24 cellular contexts compared by ENCODE assay signal in genomic region chr2:127759931-127760330, GRCh38.
"Had no signal": no experiment of that assay in that cellular context is flagged by ENCODE, and none has a peak within 500 bp of the region (broad histone marks: within the 10 kb centered on the region; RNA-seq: fewer than 3 reads in every experiment).

No MANE protein-coding gene starts in this region.

- H3K9me3 ChIP-seq: ascending aorta had no signal

- H3K27ac Mint-ChIP-seq: activated CD4-positive, alpha-beta memory T cell treated with anti-CD3 and anti-CD28 coated beads, Interleukin-2, amount 10 ng/mL, durations not matched to agents 7 days and 5 days; activated naive CD4-positive, alpha-beta T cell treated with anti-CD3 and anti-CD28 coated beads, Interleukin-2, amount 10 ng/mL, durations not matched to agents 7 days and 5 days; activated T-helper 17 cell treated with anti-CD3 and anti-CD28 coated beads, Interleukin-2, amount 50 U/mL, for 72 hours had no signal

- H3K27me3 Mint-ChIP-seq: activated CD4-positive, alpha-beta memory T cell treated with anti-CD3 and anti-CD28 coated beads, Interleukin-2, amount 10 ng/mL, durations not matched to agents 7 days and 5 days; activated naive CD4-positive, alpha-beta T cell treated with anti-CD3 and anti-CD28 coated beads, Interleukin-2, amount 10 ng/mL, durations not matched to agents 7 days and 5 days; activated T-helper 17 cell treated with anti-CD3 and anti-CD28 coated beads, Interleukin-2, amount 50 U/mL, for 72 hours; brain; central memory CD8-positive, alpha-beta T cell; T-cell had no signal

- DNase-seq: activated CD4-positive, alpha-beta memory T cell treated with anti-CD3 and anti-CD28 coated beads, Interleukin-2, amount 10 ng/mL, durations not matched to agents 7 days and 5 days; activated CD4-positive, alpha-beta T cell treated with anti-CD3 and anti-CD28 coated beads, Interleukin-2, amount 50 U/mL, for 1 hour; activated CD4-positive, CD25-positive, alpha-beta regulatory T cell; activated gamma-delta T cell treated with Interleukin-2 at 50 U/mL for 16 hours; activated naive CD4-positive, alpha-beta T cell treated with anti-CD3 and anti-CD28 coated beads, Interleukin-2, amount 10 ng/mL, durations not matched to agents 7 days and 5 days; activated T-cell treated with anti-CD3 and anti-CD28 coated beads for 4 hours; activated T-cell treated with anti-CD3 and anti-CD28 coated beads, Interleukin-2, amount 50 U/mL, for 48 hours; amniotic stem cell; Kasumi-1; KBM-7; NCI-H1105 treated with DMSO at 0.1 percent for 48 hours; NCI-H1436 treated with DMSO at 0.1 percent for 48 hours; NCI-H187; NCI-H2081; NCI-H524; PC-3; SIG-M5; T-cell had no signal

- H3K27me3 ChIP-seq: ascending aorta had no signal

- H3K27ac ChIP-seq: ascending aorta, VCaP had no signal

- H3K4me1 ChIP-seq: ascending aorta had no signal

- ATAC-seq: activated T-helper 17 cell treated with anti-CD3 and anti-CD28 coated beads, Interleukin-2, amount 50 U/mL, for 72 hours; PC-3; T-cell had no signal

- FAIRE-seq: RCC 7860 had no signal

- H3K9me3 Mint-ChIP-seq: activated CD4-positive, alpha-beta memory T cell treated with anti-CD3 and anti-CD28 coated beads, Interleukin-2, amount 10 ng/mL, durations not matched to agents 7 days and 5 days; activated naive CD4-positive, alpha-beta T cell treated with anti-CD3 and anti-CD28 coated beads, Interleukin-2, amount 10 ng/mL, durations not matched to agents 7 days and 5 days; activated T-helper 17 cell treated with anti-CD3 and anti-CD28 coated beads, Interleukin-2, amount 50 U/mL, for 72 hours; brain; central memory CD8-positive, alpha-beta T cell; T-cell had no signal

- H3K4me3 ChIP-seq: ascending aorta had no signal

- H3K4me3 Mint-ChIP-seq: activated CD4-positive, alpha-beta memory T cell treated with anti-CD3 and anti-CD28 coated beads, Interleukin-2, amount 10 ng/mL, durations not matched to agents 7 days and 5 days; activated naive CD4-positive, alpha-beta T cell treated with anti-CD3 and anti-CD28 coated beads, Interleukin-2, amount 10 ng/mL, durations not matched to agents 7 days and 5 days; activated T-helper 17 cell treated with anti-CD3 and anti-CD28 coated beads, Interleukin-2, amount 50 U/mL, for 72 hours; brain; central memory CD8-positive, alpha-beta T cell; T-cell had no signal

- H3K4me1 Mint-ChIP-seq: activated CD4-positive, alpha-beta memory T cell treated with anti-CD3 and anti-CD28 coated beads, Interleukin-2, amount 10 ng/mL, durations not matched to agents 7 days and 5 days; activated naive CD4-positive, alpha-beta T cell treated with anti-CD3 and anti-CD28 coated beads, Interleukin-2, amount 10 ng/mL, durations not matched to agents 7 days and 5 days; brain; central memory CD8-positive, alpha-beta T cell; T-cell had no signal
